6 cellular contexts compared by ENCODE assay signal in the genomic region with DNA sequence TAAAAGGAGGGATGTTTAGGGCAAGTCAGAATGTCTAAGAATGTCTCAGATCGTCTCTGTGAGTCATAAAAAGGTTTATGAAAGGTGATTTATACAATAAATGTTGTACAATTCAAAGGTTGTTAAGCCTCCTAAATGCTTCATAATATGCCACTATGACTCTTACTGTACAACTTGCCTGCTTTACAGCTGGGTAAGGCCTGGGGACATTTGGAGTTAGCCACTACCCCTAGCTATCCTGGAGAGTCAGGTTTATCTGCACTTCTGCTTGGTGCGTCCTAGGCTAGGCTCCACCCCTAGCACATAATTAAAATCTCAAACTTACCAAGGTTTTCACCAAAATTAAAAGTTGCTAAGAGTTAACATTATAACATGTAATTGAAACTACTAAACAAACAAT.
"Had no signal": no experiment of that assay in that cellular context is flagged by ENCODE, and none has a peak within 500 bp of the region (broad histone marks: within the 10 kb centered on the region; RNA-seq: fewer than 3 reads in every experiment).

No MANE protein-coding gene starts in this region.

- ATAC-seq: HepG2, K562 had no signal

- H3K27ac ChIP-seq: HL-60 had no signal

- DNase-seq: IMR-90, KBM-7, KG1 had no signal

- H3K4me3 ChIP-seq: K562 had no signal
